In the genomic region with DNA sequence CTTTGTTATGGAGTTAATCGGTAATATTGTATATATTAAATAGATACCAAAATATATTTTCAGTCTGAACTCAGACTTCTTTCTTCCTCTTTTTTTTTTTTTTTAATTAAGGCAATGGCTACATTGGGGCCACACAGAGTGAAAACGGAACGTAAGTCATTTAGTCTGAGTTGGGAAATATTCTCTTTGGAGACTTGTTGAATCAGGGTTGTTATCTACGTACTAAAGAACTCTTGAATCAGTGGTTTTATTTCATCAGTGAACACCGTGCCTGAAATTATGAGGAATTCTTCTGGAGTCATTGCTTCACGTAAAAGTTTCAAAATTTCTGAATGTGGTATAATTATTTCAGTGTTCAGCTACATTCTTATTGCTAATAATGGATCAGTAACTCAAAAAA, we compare ENCODE assay signal across 33 cellular contexts.
"Had no signal": no experiment of that assay in that cellular context is flagged by ENCODE, and none has a peak within 500 bp of the region (broad histone marks: within the 10 kb centered on the region; RNA-seq: fewer than 3 reads in every experiment).

No MANE protein-coding gene starts in this region.

- H3K9me3 Mint-ChIP-seq: activated naive CD4-positive, alpha-beta T cell treated with anti-CD3 and anti-CD28 coated beads, Interleukin-2, amount 50 U/mL, for 72 hours; activated naive CD8-positive, alpha-beta T cell treated with anti-CD3 and anti-CD28 coated beads, Interleukin-2, amount 50 U/mL, for 24 hours; activated T-helper 1 cell treated with anti-CD3 and anti-CD28 coated beads, Interleukin-12 subunit alpha, Interleukin-12 subunit beta, Interleukin-2, Interleukin-4 antibody, amounts not matched to agents 30 ng/mL and 10 ng/mL and 1 ng/mL, durations not matched to agents 14 hours and 24 hours and 36 hours; brain; WTC11 had no signal

- H3K27me3 Mint-ChIP-seq: activated naive CD8-positive, alpha-beta T cell treated with anti-CD3 and anti-CD28 coated beads, Interleukin-2, amount 50 U/mL, for 24 hours; brain; T-helper 17 cell had no signal

- H3K27ac Mint-ChIP-seq: activated CD8-positive, alpha-beta T cell treated with anti-CD3 and anti-CD28 coated beads, Interleukin-2, amount 10 ng/mL, durations not matched to agents 7 days and 5 days; activated naive CD4-positive, alpha-beta T cell treated with anti-CD3 and anti-CD28 coated beads, Interleukin-2, amount 50 U/mL, for 72 hours; activated naive CD8-positive, alpha-beta T cell treated with anti-CD3 and anti-CD28 coated beads, Interleukin-2, amount 50 U/mL, for 24 hours; activated T-helper 1 cell treated with anti-CD3 and anti-CD28 coated beads, Interleukin-12 subunit alpha, Interleukin-12 subunit beta, Interleukin-2, Interleukin-4 antibody, amounts not matched to agents 30 ng/mL and 10 ng/mL and 1 ng/mL, durations not matched to agents 14 hours and 24 hours and 36 hours; brain; T-helper 17 cell had no signal

- H3K27me3 ChIP-seq: cardiac muscle cell, Peyer's patch, SJCRH30 had no signal

- H3K9me3 ChIP-seq: Peyer's patch, SJCRH30 had no signal

- H3K4me3 Mint-ChIP-seq: activated CD8-positive, alpha-beta T cell treated with anti-CD3 and anti-CD28 coated beads, Interleukin-2, amount 10 ng/mL, durations not matched to agents 7 days and 5 days; activated naive CD8-positive, alpha-beta T cell treated with anti-CD3 and anti-CD28 coated beads, Interleukin-2, amount 50 U/mL, for 24 hours; activated T-helper 1 cell treated with anti-CD3 and anti-CD28 coated beads, Interleukin-12 subunit alpha, Interleukin-12 subunit beta, Interleukin-2, Interleukin-4 antibody, amounts not matched to agents 30 ng/mL and 10 ng/mL and 1 ng/mL, durations not matched to agents 14 hours and 24 hours and 36 hours; brain; T-helper 17 cell; WTC11 had no signal

- H3K4me3 ChIP-seq: cardiac muscle cell, Peyer's patch, SJCRH30 had no signal

- H3K27ac ChIP-seq: cardiac muscle cell, KMS-11, Peyer's patch, RWPE1, SJCRH30 had no signal

- H3K4me1 ChIP-seq: Peyer's patch, SJCRH30 had no signal

- DNase-seq: activated CD4-positive, alpha-beta T cell treated with anti-CD3 and anti-CD28 coated beads for 48 hours; activated CD4-positive, alpha-beta T cell treated with anti-CD3 and anti-CD28 coated beads, Interleukin-2, amount 50 U/mL, for 4 hours; activated CD4-positive, CD25-positive, alpha-beta regulatory T cell treated with anti-CD3 and anti-CD28 coated beads, Interleukin-2, amount 50 U/mL, for 72 hours; activated CD8-positive, alpha-beta memory T cell treated with anti-CD3 and anti-CD28 coated beads, Interleukin-2, amount 50 U/mL, for 48 hours; activated CD8-positive, alpha-beta T cell treated with anti-CD3 and anti-CD28 coated beads, Interleukin-2, amount 10 ng/mL, durations not matched to agents 7 days and 5 days; activated effector memory CD4-positive, alpha-beta T cell treated with Interleukin-2 at 50 U/mL for 16 hours; activated naive CD4-positive, alpha-beta T cell treated with Interleukin-2 at 50 U/mL for 16 hours; activated naive CD8-positive, alpha-beta T cell treated with anti-CD3 and anti-CD28 coated beads, Interleukin-2, amount 50 U/mL, for 24 hours; activated T-cell treated with anti-CD3 and anti-CD28 coated beads, Interleukin-2, amount 50 U/mL, for 1 hour; amygdala; MM.1S; NCI-H1092 treated with DMSO at 0.1 percent for 48 hours; NCI-H1417 treated with DMSO at 0.1 percent for 48 hours; NCI-H1694; NCI-H2029; NCI-H2107; NCI-H2171 treated with DMSO at 0.1 percent for 48 hours; NCI-H226; NCI-H510A; NCI-H526 treated with DMSO at 0.1 percent for 48 hours; NK-92 treated with Interleukin-12 subunit alpha and Interleukin-12 subunit beta, amount 100 ng/mL, for 24 hours; Peyer's patch; Right ventricle myocardium superior; SJCRH30; T-helper 17 cell; T-helper 9 cell had no signal

- ATAC-seq: activated CD8-positive, alpha-beta T cell treated with anti-CD3 and anti-CD28 coated beads, Interleukin-2, amount 10 ng/mL, durations not matched to agents 7 days and 5 days; activated naive CD4-positive, alpha-beta T cell treated with anti-CD3 and anti-CD28 coated beads, Interleukin-2, amount 50 U/mL, for 72 hours; activated naive CD8-positive, alpha-beta T cell treated with anti-CD3 and anti-CD28 coated beads, Interleukin-2, amount 50 U/mL, for 24 hours; T-helper 17 cell; WTC11 had no signal

- H3K4me1 Mint-ChIP-seq: activated naive CD8-positive, alpha-beta T cell treated with anti-CD3 and anti-CD28 coated beads, Interleukin-2, amount 50 U/mL, for 24 hours; WTC11 had no signal
